ENCODE assay signal across 4 cellular contexts in the genomic region with DNA sequence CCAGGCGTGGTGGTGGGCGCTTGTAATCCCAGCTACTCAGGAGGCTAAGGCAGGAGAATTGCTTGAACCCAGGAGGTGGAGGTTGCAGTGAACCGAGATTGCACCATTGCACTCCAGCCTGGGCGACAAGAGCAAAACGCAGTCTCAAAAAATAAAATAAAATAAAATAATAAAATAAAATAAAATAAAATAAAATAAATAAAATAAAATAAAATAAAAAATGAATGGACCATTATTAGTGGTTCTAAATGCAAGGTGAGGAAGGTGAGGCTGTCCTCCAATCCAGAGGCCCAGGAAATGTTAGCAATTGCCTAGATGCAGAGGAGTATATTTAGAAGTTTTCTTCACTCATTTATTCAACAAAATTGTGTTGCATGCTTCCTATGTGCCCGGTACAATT. TPM values are rescaled to one million over a fixed set of nuclear protein-coding genes. Genes with fewer than 3 reads are reported as not detected.
"Had no signal": no experiment of that assay in that cellular context is flagged by ENCODE, and none has a peak within 500 bp of the region (broad histone marks: within the 10 kb centered on the region; RNA-seq: fewer than 3 reads in every experiment).

No MANE protein-coding gene starts in this region.

RNA-seq across cellular contexts. Expression of gene CRMP1, which starts 55.4 kb away (rescaled TPM):
- total RNA-seq: naive thymus-derived CD8-positive, alpha-beta T cell; natural killer cell; natural killer cell treated with Interleukin-12 subunit alpha and Interleukin-12 subunit beta and Interleukin-15 and Interleukin-18, amount 100 ng/mL, for 72 hours had no signal
- polyA plus RNA-seq: naive thymus-derived CD4-positive, alpha-beta T cell; naive thymus-derived CD8-positive, alpha-beta T cell had no signal
